In the genomic region with DNA sequence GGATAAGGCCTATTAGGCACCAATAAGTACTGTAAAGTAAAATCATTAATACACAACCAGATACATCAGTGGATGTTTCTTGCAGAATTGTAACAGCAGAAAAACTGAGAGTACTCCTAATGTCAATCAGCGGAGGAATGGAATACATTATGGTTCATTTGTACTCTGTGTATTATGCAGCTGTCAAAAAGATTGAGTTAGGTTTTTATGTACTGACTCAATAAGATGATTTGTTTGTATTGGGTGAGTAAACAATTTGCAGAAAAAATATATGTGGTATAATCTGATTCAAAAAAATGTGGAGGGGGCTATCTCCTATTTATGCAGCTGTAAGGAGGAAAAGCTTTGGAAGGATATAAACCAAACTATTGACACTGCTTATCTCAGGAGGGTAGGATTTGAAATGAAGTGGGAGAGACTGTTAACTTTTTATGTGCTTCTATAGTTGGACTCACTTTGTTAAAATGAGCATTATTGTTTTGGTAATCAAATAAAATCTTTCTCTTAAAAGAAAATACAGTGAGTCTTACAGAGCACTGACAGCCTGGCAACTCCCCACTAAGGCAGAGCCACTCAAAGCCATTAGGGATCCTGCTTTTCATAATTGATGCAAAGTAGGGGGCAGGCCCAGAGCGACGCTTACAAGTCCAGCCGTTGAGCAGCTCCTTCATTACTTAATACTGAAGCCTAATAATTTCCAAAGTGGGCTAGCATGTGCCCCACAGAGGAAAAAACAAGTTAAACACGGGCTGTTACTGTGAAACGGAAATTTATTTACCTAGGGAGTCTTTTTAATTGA, we compare ENCODE assay signal across 31 cellular contexts.
DNase-seq lines count a peak whose midpoint lies in the region; ATAC-seq, FAIRE-seq and TF ChIP-seq lines count a peak whose summit lies in the region.
"Had no signal": no experiment of that assay in that cellular context is flagged by ENCODE, and none has a peak within 500 bp of the region (broad histone marks: within the 10 kb centered on the region; RNA-seq: fewer than 3 reads in every experiment).

No MANE protein-coding gene starts in this region.

- peaks cover 22% of the 10 kb centered on the region for H3K4me1 Mint-ChIP-seq in endothelial cell (ENCODE audit: unreplicated experiment)

- H3K36me3 Mint-ChIP-seq in endothelial cell (ENCODE audit: low read depth, unreplicated experiment), result no peaks in the 10 kb centered on the region

- no peak for FAIRE-seq in frontal cortex (lab: Jason Lieb, UNC)

- no TSS peak for BruUV-seq in Panc1 (replicated peaks; lab: Mats Ljungman, UMichigan)

- TF ChIP-seq CTCF in LNCaP clone FGC (IDR thresholded peaks at IDR 0.05; ENCODE audit: control insufficient read depth, extremely low read depth, insufficient read depth) (no peak), Panc1 (IDR thresholded peaks at IDR 0.05) (no peak), endothelial cell (IDR thresholded peaks at IDR 0.05; ENCODE audit: unreplicated experiment) (no peak), foreskin fibroblast (IDR thresholded peaks at IDR 0.05; ENCODE audit: low read depth, low read length) (no peak)

- ATAC-seq in Panc1, result peak; percentile 42; the same call in 1 of the 2 replicates
- ATAC-seq: body of pancreas, Right ventricle myocardium inferior had no signal

- H3K27me3 Mint-ChIP-seq in endothelial cell (ENCODE audit: unreplicated experiment), result peaks cover 1% of the 10 kb centered on the region
- H3K27me3 Mint-ChIP-seq: activated CD4-positive, alpha-beta memory T cell treated with anti-CD3 and anti-CD28 coated beads, Interleukin-2, amount 10 ng/mL, durations not matched to agents 7 days and 5 days had no signal

- H3K9me3 Mint-ChIP-seq in endothelial cell (ENCODE audit: unreplicated experiment), result no peaks in the 10 kb centered on the region
- H3K9me3 Mint-ChIP-seq: activated CD4-positive, alpha-beta memory T cell treated with anti-CD3 and anti-CD28 coated beads, Interleukin-2, amount 10 ng/mL, durations not matched to agents 7 days and 5 days; activated naive CD4-positive, alpha-beta T cell treated with anti-CD3 and anti-CD28 coated beads for 36 hours; activated T-helper 1 cell treated with anti-CD3 and anti-CD28 coated beads, Interleukin-12 subunit alpha, Interleukin-12 subunit beta, Interleukin-2, Interleukin-4 antibody, amounts not matched to agents 30 ng/mL and 10 ng/mL and 1 ng/mL, durations not matched to agents 14 hours and 24 hours and 36 hours; HFFc6; nephron progenitor cell had no signal

- H3K4me3 ChIP-seq in LNCaP clone FGC (ENCODE audit: low read depth, low read length) (no peak overlapping the region), Panc1 (ENCODE audit: low read depth in 2 of 2, low read length in 2 of 2) (no peak overlapping the region), foreskin fibroblast (ENCODE audit: low read depth in 1 of 2, low read length in 2 of 2) (no peak overlapping the region)
- H3K4me3 ChIP-seq: adrenal gland, BLaER1, body of pancreas, GM23248, lung, PC-9 had no signal

- H3K4me3 Mint-ChIP-seq in endothelial cell (ENCODE audit: unreplicated experiment), result no peak overlapping the region
- H3K4me3 Mint-ChIP-seq: activated CD4-positive, alpha-beta memory T cell treated with anti-CD3 and anti-CD28 coated beads, Interleukin-2, amount 10 ng/mL, durations not matched to agents 7 days and 5 days; activated naive CD4-positive, alpha-beta T cell treated with anti-CD3 and anti-CD28 coated beads for 36 hours; activated T-helper 1 cell treated with anti-CD3 and anti-CD28 coated beads, Interleukin-12 subunit alpha, Interleukin-12 subunit beta, Interleukin-2, Interleukin-4 antibody, amounts not matched to agents 30 ng/mL and 10 ng/mL and 1 ng/mL, durations not matched to agents 14 hours and 24 hours and 36 hours; HFFc6; nephron progenitor cell had no signal

- POLR2A ChIA-PET in Panc1 (lab: Charles Lee), result no interaction called here

- no peaks in the 10 kb centered on the region for H3K36me3 ChIP-seq in Panc1 (ENCODE audit: control insufficient read depth, insufficient read depth, low read length)
- H3K36me3 ChIP-seq: adrenal gland had no signal

- H3K9me3 ChIP-seq in Panc1 (ENCODE audit: control insufficient read depth, insufficient read depth, low read depth, low read length), result no peaks in the 10 kb centered on the region
- H3K9me3 ChIP-seq: adrenal gland, BLaER1, body of pancreas had no signal

- DNase-seq in DMS153 treated with DMSO at 0.1 percent for 48 hours (lab: John Stamatoyannopoulos, UW; ENCODE audit: unreplicated experiment) (peak; percentile 79), LNCaP clone FGC (ENCODE audit: low read depth) (peak; percentile 56), Panc1 (ENCODE audit: low read depth, low spot score) (no peak), endothelial cell (ENCODE audit: low spot score) (no peak), frontal cortex (ENCODE audit: low spot score in 2 of 2) (no peak), C1 segment of cervical spinal cord (lab: John Stamatoyannopoulos, UW) (no peak), foreskin fibroblast (no peak)
- DNase-seq in activated naive CD4-positive, alpha-beta T cell treated with Interleukin-2 at 50 U/mL for 16 hours, result no peak
- DNase-seq: activated CD4-positive, alpha-beta memory T cell treated with anti-CD3 and anti-CD28 coated beads, Interleukin-2, amount 10 ng/mL, durations not matched to agents 7 days and 5 days; activated CD4-positive, alpha-beta T cell treated with anti-CD3 and anti-CD28 coated beads for 1 hour; activated CD8-positive, alpha-beta memory T cell treated with anti-CD3 and anti-CD28 coated beads, Interleukin-2, amount 50 U/mL, for 4 hours; activated naive CD4-positive, alpha-beta T cell treated with anti-CD3 and anti-CD28 coated beads for 36 hours; adrenal gland; body of pancreas; DMS79 treated with DMSO at 0.1 percent for 48 hours; GF-D8; GM23248; HFFc6; hypothalamus; NCI-H1092; NCI-H2107; NCI-H446; nephron progenitor cell; NK-92 treated with Interleukin-12 subunit alpha and Interleukin-12 subunit beta, amount 100 ng/mL, for 24 hours; PC-9; stimulated activated naive CD4-positive, alpha-beta T cell treated with Interleukin-2 at 50 U/mL for 16 hours; T-helper 2 cell had no signal

- intact Hi-C loops in Panc1 (cut with micrococcal nuclease; ENCODE audit: unreplicated experiment), result no loop called here

- CTCF ChIA-PET in Panc1 (lab: Charles Lee), result no interaction called here

- H3K27ac ChIP-seq in Panc1 (ENCODE audit: low read length), result no peak overlapping the region
- H3K27ac ChIP-seq: adrenal gland, BLaER1, body of pancreas, GM23248, PC-9 had no signal

- no peaks in the 10 kb centered on the region for H3K27me3 ChIP-seq in Panc1 (ENCODE audit: control insufficient read depth, insufficient read depth, low read length)
- H3K27me3 ChIP-seq: adrenal gland, BLaER1, body of pancreas had no signal

- in situ Hi-C loops in Panc1 (cut with HindIII; ENCODE audit: low pct_unique_long_range_greater_than_20kb, low sequenced_read_pairs), result no loop called here

- H3K4me1 ChIP-seq in Panc1 (ENCODE audit: control insufficient read depth, insufficient read depth, low read length), result peaks cover 3% of the 10 kb centered on the region; the same call in 1 of the 2 replicates
- H3K4me1 ChIP-seq: BLaER1, body of pancreas had no signal

- H3K27ac Mint-ChIP-seq in endothelial cell (ENCODE audit: unreplicated experiment), result peak overlapping the region; percentile 55
- H3K27ac Mint-ChIP-seq: activated CD4-positive, alpha-beta memory T cell treated with anti-CD3 and anti-CD28 coated beads, Interleukin-2, amount 10 ng/mL, durations not matched to agents 7 days and 5 days; activated naive CD4-positive, alpha-beta T cell treated with anti-CD3 and anti-CD28 coated beads for 36 hours; activated T-helper 1 cell treated with anti-CD3 and anti-CD28 coated beads, Interleukin-12 subunit alpha, Interleukin-12 subunit beta, Interleukin-2, Interleukin-4 antibody, amounts not matched to agents 30 ng/mL and 10 ng/mL and 1 ng/mL, durations not matched to agents 14 hours and 24 hours and 36 hours; HFFc6; nephron progenitor cell had no signal

Comparison
In these comparisons a context has a peak if more than half of its experiments do, and no peak if none do; other contexts are left out.
1. DNase-seq: peak in DMS153 treated with DMSO at 0.1 percent for 48 hours (single experiment) and LNCaP clone FGC (single experiment); none in Panc1 (single experiment), endothelial cell (single experiment), frontal cortex (0 of 2), activated naive CD4-positive, alpha-beta T cell treated with Interleukin-2 at 50 U/mL for 16 hours (single experiment), C1 segment of cervical spinal cord (0 of 14) and foreskin fibroblast (0 of 2).